In the genomic region with DNA sequence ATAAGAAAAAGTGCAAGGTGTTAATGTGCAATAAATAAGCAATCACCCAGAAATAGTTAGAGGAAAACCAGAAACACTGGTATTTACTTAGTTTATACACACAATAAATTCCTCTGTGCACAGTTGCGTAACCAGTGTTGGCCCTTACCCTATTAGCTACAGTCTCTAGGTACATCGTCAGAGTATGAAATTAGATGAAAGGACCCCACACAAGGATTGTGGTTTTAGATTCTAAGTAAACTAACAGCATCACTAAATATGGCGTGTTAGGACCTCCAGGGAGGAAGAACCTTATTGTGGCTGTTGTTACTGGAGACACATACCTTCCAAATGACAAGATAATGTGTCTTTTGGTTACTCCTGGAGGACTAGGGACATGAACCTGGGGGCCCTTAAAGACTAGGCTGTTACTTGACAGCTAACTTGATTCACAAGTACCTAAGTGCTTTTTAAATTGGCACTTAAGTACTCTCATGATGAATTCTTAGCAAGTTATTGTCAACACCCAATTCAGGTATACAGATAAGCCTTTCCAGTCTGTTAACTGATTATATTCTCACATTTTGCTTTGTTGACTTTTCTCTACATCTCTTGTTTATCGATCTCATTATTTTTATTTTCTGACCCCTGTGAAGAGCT, we compare ENCODE assay signal across 1 cellular context.
A peak's percentile ranks its signal among the peaks of the same experiment; 100 is the strongest.
TF ChIP-seq lines count a peak whose summit lies in the region.

No MANE protein-coding gene starts in this region.

TF ChIP-seq in A549, 52 proteins besides CTCF, POLR2A, EP300 and RAD21 (continued from another document):
- TF ChIP-seq FOSB (CRISPR knock-in tag; IDR thresholded peaks at IDR 0.05) (no peak), SMC3 (IDR thresholded peaks at IDR 0.05) (no peak), HDAC2 (IDR thresholded peaks at IDR 0.05) (no peak), TP53 (CRISPR knock-in tag; IDR thresholded peaks at IDR 0.05) (no peak), GATA3 (IDR thresholded peaks at IDR 0.05; ENCODE audit: borderline replicate concordance) (peak; percentile 72), CBX8 (IDR thresholded peaks at IDR 0.05) (no peak), ZFP36 (IDR thresholded peaks at IDR 0.05; ENCODE audit: borderline replicate concordance, partially characterized antibody) (no peak), RARB (CRISPR knock-in tag; IDR thresholded peaks at IDR 0.05) (no peak), MAFK (IDR thresholded peaks at IDR 0.05; ENCODE audit: partially characterized antibody) (no peak), NFE2L2 (conservative IDR thresholded peaks at IDR 0.05; ENCODE audit: low read length) (no peak), CBX2 (IDR thresholded peaks at IDR 0.05; ENCODE audit: borderline replicate concordance, low read depth) (no peak), NR3C1 (IDR thresholded peaks at IDR 0.05) (no peak), CHD4 (IDR thresholded peaks at IDR 0.05; ENCODE audit: borderline replicate concordance) (no peak), ESRRA (IDR thresholded peaks at IDR 0.05; ENCODE audit: borderline replicate concordance, low read length) (no peak), RNF2 (IDR thresholded peaks at IDR 0.05; ENCODE audit: borderline replicate concordance, low read depth) (no peak), KDM5A (IDR thresholded peaks at IDR 0.05) (no peak), NPAS2 (CRISPR knock-in tag; IDR thresholded peaks at IDR 0.05; ENCODE audit: borderline replicate concordance) (no peak), HOXB13 (CRISPR knock-in tag; IDR thresholded peaks at IDR 0.05; ENCODE audit: low read depth) (no peak), TFCP2L1 (CRISPR knock-in tag; IDR thresholded peaks at IDR 0.05) (no peak), POLR2AphosphoS2 (conservative IDR thresholded peaks at IDR 0.05; ENCODE audit: low read length) (no peak), ZC3H11A (IDR thresholded peaks at IDR 0.05) (no peak), BHLHE40 (IDR thresholded peaks at IDR 0.05; ENCODE audit: low read depth, low read length) (no peak), FOXS1 (CRISPR knock-in tag; IDR thresholded peaks at IDR 0.05) (no peak), ZSCAN20 (CRISPR knock-in tag; IDR thresholded peaks at IDR 0.05) (no peak), RCOR1 (IDR thresholded peaks at IDR 0.05; ENCODE audit: low read depth, low read length) (no peak), CEBPB (IDR thresholded peaks at IDR 0.05) (peak; percentile 95 to 97), KDM1A (IDR thresholded peaks at IDR 0.05; ENCODE audit: low read depth) (no peak), EHMT2 (IDR thresholded peaks at IDR 0.05; ENCODE audit: low read depth) (no peak), FOSL2 (IDR thresholded peaks at IDR 0.05) (no peak), FOSL2 (CRISPR knock-in tag; IDR thresholded peaks at IDR 0.05) (peak; percentile 51), CHD2 (IDR thresholded peaks at IDR 0.05; ENCODE audit: low read length, partially characterized antibody) (no peak), HEYL (CRISPR knock-in tag; IDR thresholded peaks at IDR 0.05) (no peak), JUNB (IDR thresholded peaks at IDR 0.05) (peak; percentile 45; the same call in 1 of the 2 replicates)
- TF ChIP-seq, protein P1, sequence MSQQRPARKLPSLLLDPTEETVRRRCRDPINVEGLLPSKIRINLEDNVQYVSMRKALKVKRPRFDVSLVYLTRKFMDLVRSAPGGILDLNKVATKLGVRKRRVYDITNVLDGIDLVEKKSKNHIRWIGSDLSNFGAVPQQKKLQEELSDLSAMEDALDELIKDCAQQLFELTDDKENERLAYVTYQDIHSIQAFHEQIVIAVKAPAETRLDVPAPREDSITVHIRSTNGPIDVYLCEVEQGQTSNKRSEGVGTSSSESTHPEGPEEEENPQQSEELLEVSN (IDR thresholded peaks at IDR 0.05; ENCODE audit: borderline replicate concordance, low read depth): no peak
- TF ChIP-seq, protein P2, sequence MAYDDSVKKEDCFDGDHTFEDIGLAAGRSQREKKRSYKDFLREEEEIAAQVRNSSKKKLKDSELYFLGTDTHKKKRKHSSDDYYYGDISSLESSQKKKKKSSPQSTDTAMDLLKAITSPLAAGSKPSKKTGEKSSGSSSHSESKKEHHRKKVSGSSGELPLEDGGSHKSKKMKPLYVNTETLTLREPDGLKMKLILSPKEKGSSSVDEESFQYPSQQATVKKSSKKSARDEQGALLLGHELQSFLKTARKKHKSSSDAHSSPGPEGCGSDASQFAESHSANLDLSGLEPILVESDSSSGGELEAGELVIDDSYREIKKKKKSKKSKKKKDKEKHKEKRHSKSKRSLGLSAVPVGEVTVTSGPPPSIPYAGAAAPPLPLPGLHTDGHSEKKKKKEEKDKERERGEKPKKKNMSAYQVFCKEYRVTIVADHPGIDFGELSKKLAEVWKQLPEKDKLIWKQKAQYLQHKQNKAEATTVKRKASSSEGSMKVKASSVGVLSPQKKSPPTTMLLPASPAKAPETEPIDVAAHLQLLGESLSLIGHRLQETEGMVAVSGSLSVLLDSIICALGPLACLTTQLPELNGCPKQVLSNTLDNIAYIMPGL (CRISPR knock-in tag; IDR thresholded peaks at IDR 0.05; ENCODE audit: borderline replicate concordance): no peak
- TF ChIP-seq, protein P3, sequence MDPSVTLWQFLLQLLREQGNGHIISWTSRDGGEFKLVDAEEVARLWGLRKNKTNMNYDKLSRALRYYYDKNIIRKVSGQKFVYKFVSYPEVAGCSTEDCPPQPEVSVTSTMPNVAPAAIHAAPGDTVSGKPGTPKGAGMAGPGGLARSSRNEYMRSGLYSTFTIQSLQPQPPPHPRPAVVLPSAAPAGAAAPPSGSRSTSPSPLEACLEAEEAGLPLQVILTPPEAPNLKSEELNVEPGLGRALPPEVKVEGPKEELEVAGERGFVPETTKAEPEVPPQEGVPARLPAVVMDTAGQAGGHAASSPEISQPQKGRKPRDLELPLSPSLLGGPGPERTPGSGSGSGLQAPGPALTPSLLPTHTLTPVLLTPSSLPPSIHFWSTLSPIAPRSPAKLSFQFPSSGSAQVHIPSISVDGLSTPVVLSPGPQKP (IDR thresholded peaks at IDR 0.05; ENCODE audit: low read depth, low read length): no peak
- TF ChIP-seq, protein P4, sequence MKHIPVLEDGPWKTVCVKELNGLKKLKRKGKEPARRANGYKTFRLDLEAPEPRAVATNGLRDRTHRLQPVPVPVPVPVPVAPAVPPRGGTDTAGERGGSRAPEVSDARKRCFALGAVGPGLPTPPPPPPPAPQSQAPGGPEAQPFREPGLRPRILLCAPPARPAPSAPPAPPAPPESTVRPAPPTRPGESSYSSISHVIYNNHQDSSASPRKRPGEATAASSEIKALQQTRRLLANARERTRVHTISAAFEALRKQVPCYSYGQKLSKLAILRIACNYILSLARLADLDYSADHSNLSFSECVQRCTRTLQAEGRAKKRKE (CRISPR knock-in tag; IDR thresholded peaks at IDR 0.05; ENCODE audit: low read depth): peak; percentile 81; the same call in 1 of the 2 replicates
- TF ChIP-seq, protein P5, sequence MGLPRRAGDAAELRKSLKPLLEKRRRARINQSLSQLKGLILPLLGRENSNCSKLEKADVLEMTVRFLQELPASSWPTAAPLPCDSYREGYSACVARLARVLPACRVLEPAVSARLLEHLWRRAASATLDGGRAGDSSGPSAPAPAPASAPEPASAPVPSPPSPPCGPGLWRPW (IDR thresholded peaks at IDR 0.05): peak; percentile 58; the same call in 1 of the 2 replicates
- TF ChIP-seq, protein P6, sequence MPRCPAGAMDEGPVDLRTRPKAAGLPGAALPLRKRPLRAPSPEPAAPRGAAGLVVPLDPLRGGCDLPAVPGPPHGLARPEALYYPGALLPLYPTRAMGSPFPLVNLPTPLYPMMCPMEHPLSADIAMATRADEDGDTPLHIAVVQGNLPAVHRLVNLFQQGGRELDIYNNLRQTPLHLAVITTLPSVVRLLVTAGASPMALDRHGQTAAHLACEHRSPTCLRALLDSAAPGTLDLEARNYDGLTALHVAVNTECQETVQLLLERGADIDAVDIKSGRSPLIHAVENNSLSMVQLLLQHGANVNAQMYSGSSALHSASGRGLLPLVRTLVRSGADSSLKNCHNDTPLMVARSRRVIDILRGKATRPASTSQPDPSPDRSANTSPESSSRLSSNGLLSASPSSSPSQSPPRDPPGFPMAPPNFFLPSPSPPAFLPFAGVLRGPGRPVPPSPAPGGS (IDR thresholded peaks at IDR 0.05): no peak
- TF ChIP-seq, protein P7, sequence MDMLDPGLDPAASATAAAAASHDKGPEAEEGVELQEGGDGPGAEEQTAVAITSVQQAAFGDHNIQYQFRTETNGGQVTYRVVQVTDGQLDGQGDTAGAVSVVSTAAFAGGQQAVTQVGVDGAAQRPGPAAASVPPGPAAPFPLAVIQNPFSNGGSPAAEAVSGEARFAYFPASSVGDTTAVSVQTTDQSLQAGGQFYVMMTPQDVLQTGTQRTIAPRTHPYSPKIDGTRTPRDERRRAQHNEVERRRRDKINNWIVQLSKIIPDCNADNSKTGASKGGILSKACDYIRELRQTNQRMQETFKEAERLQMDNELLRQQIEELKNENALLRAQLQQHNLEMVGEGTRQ (IDR thresholded peaks at IDR 0.05): no peak
- TF ChIP-seq, protein P8, sequence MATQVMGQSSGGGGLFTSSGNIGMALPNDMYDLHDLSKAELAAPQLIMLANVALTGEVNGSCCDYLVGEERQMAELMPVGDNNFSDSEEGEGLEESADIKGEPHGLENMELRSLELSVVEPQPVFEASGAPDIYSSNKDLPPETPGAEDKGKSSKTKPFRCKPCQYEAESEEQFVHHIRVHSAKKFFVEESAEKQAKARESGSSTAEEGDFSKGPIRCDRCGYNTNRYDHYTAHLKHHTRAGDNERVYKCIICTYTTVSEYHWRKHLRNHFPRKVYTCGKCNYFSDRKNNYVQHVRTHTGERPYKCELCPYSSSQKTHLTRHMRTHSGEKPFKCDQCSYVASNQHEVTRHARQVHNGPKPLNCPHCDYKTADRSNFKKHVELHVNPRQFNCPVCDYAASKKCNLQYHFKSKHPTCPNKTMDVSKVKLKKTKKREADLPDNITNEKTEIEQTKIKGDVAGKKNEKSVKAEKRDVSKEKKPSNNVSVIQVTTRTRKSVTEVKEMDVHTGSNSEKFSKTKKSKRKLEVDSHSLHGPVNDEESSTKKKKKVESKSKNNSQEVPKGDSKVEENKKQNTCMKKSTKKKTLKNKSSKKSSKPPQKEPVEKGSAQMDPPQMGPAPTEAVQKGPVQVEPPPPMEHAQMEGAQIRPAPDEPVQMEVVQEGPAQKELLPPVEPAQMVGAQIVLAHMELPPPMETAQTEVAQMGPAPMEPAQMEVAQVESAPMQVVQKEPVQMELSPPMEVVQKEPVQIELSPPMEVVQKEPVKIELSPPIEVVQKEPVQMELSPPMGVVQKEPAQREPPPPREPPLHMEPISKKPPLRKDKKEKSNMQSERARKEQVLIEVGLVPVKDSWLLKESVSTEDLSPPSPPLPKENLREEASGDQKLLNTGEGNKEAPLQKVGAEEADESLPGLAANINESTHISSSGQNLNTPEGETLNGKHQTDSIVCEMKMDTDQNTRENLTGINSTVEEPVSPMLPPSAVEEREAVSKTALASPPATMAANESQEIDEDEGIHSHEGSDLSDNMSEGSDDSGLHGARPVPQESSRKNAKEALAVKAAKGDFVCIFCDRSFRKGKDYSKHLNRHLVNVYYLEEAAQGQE (IDR thresholded peaks at IDR 0.05): no peak
